Comparison of ENCODE assay signal across 1 cellular context in the genomic region with DNA sequence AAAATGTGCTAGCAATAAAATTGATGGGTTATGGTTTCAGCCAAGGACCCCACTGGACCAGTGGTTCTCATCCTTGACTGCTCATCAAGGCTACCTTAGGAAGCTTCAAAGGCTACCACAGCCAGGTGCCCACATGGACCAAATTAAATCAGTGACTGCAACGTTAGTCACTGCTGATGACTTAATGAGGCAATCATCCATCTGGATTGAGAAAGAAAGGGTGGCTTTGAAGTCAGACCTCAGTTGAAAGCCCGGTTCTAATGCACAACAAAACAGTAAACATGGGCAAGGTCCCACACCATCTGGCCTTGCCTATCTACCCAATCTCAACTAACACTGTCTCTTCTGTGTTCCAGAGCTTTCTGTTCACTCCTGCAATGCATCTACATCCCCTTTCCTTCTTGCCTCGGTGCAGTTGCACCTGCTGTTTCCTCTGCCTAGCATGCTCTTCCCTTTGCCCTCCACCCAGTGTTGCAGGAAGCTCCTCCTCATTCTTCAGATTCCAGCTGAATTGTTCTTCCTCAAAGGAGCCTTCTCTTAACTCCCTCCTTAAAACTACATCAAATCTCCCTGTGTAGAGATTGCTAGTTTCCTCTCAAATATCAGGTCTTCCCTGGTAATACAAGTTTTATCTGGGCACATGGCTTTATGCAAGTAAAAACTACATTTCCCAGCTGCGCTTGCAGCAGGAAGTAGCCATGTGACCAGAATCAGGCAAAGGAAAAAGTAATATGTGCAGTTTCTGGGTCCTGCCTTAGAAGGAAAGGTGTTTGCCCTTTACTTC.
TF ChIP-seq lines count a peak whose summit lies in the region.

No MANE protein-coding gene starts in this region.

TF ChIP-seq in H1, 55 proteins besides CTCF, POLR2A, EP300 and RAD21:
- TF ChIP-seq ZNF274 (IDR thresholded peaks at IDR 0.05; ENCODE audit: borderline replicate concordance, extremely low read depth, low read length) (no peak), TEAD4 (IDR thresholded peaks at IDR 0.05; ENCODE audit: low read depth, low read length) (0 out of 2 replicates have a peak, but pooled peaks have one; percentile 7), POLR2AphosphoS5 (IDR thresholded peaks at IDR 0.05; ENCODE audit: low read depth, low read length) (no peak), FOSL1 (IDR thresholded peaks at IDR 0.05; ENCODE audit: insufficient read depth, low read depth, low read length) (no peak), SIX5 (IDR thresholded peaks at IDR 0.05; ENCODE audit: low read depth, low read length) (peak; percentile 64), NANOG (IDR thresholded peaks at IDR 0.05; ENCODE audit: insufficient read depth, low read depth, low read length, poor library complexity, severe bottlenecking) (no peak), SRF (IDR thresholded peaks at IDR 0.05; ENCODE audit: low read depth, low read length) (no peak), SP1 (IDR thresholded peaks at IDR 0.05; ENCODE audit: low read depth, low read length) (no peak)
- TF ChIP-seq, protein P1, sequence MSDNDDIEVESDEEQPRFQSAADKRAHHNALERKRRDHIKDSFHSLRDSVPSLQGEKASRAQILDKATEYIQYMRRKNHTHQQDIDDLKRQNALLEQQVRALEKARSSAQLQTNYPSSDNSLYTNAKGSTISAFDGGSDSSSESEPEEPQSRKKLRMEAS (IDR thresholded peaks at IDR 0.05): peak; percentile 65
- TF ChIP-seq, protein P2, sequence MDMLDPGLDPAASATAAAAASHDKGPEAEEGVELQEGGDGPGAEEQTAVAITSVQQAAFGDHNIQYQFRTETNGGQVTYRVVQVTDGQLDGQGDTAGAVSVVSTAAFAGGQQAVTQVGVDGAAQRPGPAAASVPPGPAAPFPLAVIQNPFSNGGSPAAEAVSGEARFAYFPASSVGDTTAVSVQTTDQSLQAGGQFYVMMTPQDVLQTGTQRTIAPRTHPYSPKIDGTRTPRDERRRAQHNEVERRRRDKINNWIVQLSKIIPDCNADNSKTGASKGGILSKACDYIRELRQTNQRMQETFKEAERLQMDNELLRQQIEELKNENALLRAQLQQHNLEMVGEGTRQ (IDR thresholded peaks at IDR 0.05; ENCODE audit: low read length): peak; percentile 80
- TF ChIP-seq, protein P3, sequence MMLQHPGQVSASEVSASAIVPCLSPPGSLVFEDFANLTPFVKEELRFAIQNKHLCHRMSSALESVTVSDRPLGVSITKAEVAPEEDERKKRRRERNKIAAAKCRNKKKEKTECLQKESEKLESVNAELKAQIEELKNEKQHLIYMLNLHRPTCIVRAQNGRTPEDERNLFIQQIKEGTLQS (IDR thresholded peaks at IDR 0.05; ENCODE audit: insufficient read depth, low read depth, low read length): 0 out of 2 replicates have a peak, but pooled peaks have one; percentile 54
